1 cellular context compared by ENCODE assay signal in the genomic region with DNA sequence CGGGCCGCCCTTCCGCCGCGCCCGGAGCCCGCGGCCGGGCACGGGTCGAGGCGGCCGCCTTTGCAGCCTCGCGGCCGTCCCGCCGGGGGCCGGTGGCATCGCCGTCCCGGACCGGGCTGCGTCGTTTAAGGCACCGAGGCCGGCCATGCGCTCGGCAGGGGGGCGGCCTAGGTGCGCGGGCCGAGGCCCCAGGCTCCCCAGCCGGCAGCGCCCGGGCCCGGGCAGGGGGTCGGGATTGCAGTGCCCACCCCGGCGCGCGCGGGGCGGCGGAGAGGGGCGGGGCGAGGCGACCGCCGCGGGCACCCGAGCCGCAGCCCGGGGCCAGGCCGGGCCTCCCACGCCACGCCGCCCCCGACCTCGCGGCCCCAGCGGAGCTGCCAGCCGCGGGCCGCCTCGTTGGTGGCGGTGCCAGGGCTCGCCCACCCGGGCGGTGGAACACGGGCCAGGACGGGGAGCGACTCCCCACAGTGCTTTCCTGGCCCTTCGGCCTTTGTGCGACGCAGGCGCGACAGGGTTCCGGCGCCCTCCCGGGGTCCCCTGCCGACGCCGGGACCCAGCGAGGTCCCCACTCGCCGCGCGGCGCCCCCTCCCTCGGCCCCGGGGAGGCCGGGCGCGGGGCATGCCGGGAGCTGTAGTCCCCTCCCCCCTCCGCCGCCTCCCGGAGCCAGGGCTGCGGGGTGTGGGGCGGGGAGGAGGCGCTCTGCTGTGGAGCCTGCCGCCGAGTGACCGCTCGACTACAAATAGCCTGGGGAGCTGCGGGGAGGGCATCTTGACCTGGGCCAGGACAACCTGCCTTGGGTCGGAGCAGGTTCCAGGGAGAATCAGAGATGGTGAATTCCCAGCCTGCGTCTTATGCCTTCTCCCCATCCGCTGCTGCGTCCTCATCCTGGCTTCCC.
A peak's percentile ranks its signal among the peaks of the same experiment; 100 is the strongest.
TF ChIP-seq lines count a peak whose summit lies in the region.

No MANE protein-coding gene starts in this region.

TF ChIP-seq in GM12878, 131 proteins besides CTCF, POLR2A, EP300 and RAD21 (continued from another document):
- TF ChIP-seq, protein P1, sequence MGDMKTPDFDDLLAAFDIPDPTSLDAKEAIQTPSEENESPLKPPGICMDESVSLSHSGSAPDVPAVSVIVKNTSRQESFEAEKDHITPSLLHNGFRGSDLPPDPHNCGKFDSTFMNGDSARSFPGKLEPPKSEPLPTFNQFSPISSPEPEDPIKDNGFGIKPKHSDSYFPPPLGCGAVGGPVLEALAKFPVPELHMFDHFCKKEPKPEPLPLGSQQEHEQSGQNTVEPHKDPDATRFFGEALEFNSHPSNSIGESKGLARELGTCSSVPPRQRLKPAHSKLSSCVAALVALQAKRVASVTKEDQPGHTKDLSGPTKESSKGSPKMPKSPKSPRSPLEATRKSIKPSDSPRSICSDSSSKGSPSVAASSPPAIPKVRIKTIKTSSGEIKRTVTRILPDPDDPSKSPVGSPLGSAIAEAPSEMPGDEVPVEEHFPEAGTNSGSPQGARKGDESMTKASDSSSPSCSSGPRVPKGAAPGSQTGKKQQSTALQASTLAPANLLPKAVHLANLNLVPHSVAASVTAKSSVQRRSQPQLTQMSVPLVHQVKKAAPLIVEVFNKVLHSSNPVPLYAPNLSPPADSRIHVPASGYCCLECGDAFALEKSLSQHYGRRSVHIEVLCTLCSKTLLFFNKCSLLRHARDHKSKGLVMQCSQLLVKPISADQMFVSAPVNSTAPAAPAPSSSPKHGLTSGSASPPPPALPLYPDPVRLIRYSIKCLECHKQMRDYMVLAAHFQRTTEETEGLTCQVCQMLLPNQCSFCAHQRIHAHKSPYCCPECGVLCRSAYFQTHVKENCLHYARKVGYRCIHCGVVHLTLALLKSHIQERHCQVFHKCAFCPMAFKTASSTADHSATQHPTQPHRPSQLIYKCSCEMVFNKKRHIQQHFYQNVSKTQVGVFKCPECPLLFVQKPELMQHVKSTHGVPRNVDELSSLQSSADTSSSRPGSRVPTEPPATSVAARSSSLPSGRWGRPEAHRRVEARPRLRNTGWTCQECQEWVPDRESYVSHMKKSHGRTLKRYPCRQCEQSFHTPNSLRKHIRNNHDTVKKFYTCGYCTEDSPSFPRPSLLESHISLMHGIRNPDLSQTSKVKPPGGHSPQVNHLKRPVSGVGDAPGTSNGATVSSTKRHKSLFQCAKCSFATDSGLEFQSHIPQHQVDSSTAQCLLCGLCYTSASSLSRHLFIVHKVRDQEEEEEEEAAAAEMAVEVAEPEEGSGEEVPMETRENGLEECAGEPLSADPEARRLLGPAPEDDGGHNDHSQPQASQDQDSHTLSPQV (IDR thresholded peaks at IDR 0.05): peak; percentile 67; the same call in 1 of the 2 replicates
- TF ChIP-seq SUZ12 (IDR thresholded peaks at IDR 0.05; ENCODE audit: unreplicated experiment): no peak
- no peak for TF ChIP-seq SRF (IDR thresholded peaks at IDR 0.05; ENCODE audit: low read depth in 2 of 2, low read length in 2 of 2)
- peak; percentile 66 for TF ChIP-seq NKRF (conservative IDR thresholded peaks at IDR 0.05)
- TF ChIP-seq SMAD1 (IDR thresholded peaks at IDR 0.05; ENCODE audit: low read depth, partially characterized antibody): no peak
- TF ChIP-seq, protein P2, sequence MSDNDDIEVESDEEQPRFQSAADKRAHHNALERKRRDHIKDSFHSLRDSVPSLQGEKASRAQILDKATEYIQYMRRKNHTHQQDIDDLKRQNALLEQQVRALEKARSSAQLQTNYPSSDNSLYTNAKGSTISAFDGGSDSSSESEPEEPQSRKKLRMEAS (IDR thresholded peaks at IDR 0.05; ENCODE audit: low read depth, low read length): peak; percentile 65; the same call in 1 of the 2 replicates
- 0 out of 2 replicates have a peak, but pooled peaks have one; percentile 58 for TF ChIP-seq NBN (IDR thresholded peaks at IDR 0.05)
- peak; percentile 78 for TF ChIP-seq IKZF1 (conservative IDR thresholded peaks at IDR 0.05)
- TF ChIP-seq EED (IDR thresholded peaks at IDR 0.05; ENCODE audit: low read depth): no peak
- TF ChIP-seq, protein P3, sequence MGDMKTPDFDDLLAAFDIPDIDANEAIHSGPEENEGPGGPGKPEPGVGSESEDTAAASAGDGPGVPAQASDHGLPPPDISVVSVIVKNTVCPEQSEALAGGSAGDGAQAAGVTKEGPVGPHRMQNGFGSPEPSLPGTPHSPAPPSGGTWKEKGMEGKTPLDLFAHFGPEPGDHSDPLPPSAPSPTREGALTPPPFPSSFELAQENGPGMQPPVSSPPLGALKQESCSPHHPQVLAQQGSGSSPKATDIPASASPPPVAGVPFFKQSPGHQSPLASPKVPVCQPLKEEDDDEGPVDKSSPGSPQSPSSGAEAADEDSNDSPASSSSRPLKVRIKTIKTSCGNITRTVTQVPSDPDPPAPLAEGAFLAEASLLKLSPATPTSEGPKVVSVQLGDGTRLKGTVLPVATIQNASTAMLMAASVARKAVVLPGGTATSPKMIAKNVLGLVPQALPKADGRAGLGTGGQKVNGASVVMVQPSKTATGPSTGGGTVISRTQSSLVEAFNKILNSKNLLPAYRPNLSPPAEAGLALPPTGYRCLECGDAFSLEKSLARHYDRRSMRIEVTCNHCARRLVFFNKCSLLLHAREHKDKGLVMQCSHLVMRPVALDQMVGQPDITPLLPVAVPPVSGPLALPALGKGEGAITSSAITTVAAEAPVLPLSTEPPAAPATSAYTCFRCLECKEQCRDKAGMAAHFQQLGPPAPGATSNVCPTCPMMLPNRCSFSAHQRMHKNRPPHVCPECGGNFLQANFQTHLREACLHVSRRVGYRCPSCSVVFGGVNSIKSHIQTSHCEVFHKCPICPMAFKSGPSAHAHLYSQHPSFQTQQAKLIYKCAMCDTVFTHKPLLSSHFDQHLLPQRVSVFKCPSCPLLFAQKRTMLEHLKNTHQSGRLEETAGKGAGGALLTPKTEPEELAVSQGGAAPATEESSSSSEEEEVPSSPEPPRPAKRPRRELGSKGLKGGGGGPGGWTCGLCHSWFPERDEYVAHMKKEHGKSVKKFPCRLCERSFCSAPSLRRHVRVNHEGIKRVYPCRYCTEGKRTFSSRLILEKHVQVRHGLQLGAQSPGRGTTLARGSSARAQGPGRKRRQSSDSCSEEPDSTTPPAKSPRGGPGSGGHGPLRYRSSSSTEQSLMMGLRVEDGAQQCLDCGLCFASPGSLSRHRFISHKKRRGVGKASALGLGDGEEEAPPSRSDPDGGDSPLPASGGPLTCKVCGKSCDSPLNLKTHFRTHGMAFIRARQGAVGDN (IDR thresholded peaks at IDR 0.05): no peak
- TF ChIP-seq, protein P4, sequence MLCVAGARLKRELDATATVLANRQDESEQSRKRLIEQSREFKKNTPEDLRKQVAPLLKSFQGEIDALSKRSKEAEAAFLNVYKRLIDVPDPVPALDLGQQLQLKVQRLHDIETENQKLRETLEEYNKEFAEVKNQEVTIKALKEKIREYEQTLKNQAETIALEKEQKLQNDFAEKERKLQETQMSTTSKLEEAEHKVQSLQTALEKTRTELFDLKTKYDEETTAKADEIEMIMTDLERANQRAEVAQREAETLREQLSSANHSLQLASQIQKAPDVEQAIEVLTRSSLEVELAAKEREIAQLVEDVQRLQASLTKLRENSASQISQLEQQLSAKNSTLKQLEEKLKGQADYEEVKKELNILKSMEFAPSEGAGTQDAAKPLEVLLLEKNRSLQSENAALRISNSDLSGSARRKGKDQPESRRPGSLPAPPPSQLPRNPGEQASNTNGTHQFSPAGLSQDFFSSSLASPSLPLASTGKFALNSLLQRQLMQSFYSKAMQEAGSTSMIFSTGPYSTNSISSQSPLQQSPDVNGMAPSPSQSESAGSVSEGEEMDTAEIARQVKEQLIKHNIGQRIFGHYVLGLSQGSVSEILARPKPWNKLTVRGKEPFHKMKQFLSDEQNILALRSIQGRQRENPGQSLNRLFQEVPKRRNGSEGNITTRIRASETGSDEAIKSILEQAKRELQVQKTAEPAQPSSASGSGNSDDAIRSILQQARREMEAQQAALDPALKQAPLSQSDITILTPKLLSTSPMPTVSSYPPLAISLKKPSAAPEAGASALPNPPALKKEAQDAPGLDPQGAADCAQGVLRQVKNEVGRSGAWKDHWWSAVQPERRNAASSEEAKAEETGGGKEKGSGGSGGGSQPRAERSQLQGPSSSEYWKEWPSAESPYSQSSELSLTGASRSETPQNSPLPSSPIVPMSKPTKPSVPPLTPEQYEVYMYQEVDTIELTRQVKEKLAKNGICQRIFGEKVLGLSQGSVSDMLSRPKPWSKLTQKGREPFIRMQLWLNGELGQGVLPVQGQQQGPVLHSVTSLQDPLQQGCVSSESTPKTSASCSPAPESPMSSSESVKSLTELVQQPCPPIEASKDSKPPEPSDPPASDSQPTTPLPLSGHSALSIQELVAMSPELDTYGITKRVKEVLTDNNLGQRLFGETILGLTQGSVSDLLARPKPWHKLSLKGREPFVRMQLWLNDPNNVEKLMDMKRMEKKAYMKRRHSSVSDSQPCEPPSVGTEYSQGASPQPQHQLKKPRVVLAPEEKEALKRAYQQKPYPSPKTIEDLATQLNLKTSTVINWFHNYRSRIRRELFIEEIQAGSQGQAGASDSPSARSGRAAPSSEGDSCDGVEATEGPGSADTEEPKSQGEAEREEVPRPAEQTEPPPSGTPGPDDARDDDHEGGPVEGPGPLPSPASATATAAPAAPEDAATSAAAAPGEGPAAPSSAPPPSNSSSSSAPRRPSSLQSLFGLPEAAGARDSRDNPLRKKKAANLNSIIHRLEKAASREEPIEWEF (IDR thresholded peaks at IDR 0.05; ENCODE audit: insufficient replicate concordance, low read depth, low read length): no peak
- no peak for TF ChIP-seq STAT3 (IDR thresholded peaks at IDR 0.05; ENCODE audit: low read depth, low read length)
- TF ChIP-seq TCF7 (IDR thresholded peaks at IDR 0.05; ENCODE audit: borderline replicate concordance): no peak
- TF ChIP-seq RAD51 (IDR thresholded peaks at IDR 0.05): no peak
- TF ChIP-seq, protein P5, sequence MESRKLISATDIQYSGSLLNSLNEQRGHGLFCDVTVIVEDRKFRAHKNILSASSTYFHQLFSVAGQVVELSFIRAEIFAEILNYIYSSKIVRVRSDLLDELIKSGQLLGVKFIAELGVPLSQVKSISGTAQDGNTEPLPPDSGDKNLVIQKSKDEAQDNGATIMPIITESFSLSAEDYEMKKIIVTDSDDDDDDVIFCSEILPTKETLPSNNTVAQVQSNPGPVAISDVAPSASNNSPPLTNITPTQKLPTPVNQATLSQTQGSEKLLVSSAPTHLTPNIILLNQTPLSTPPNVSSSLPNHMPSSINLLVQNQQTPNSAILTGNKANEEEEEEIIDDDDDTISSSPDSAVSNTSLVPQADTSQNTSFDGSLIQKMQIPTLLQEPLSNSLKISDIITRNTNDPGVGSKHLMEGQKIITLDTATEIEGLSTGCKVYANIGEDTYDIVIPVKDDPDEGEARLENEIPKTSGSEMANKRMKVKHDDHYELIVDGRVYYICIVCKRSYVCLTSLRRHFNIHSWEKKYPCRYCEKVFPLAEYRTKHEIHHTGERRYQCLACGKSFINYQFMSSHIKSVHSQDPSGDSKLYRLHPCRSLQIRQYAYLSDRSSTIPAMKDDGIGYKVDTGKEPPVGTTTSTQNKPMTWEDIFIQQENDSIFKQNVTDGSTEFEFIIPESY (IDR thresholded peaks at IDR 0.05): no peak
- TF ChIP-seq TBL1XR1 (IDR thresholded peaks at IDR 0.05; ENCODE audit: low read depth, low read length): no peak
- no peak for TF ChIP-seq ETV6 (conservative IDR thresholded peaks at IDR 0.05 in 1 of 2, IDR thresholded peaks at IDR 0.05 in 1 of 2; ENCODE audit: borderline replicate concordance in 1 of 2, low read depth in 1 of 2)
- TF ChIP-seq RUNX3 (IDR thresholded peaks at IDR 0.05; ENCODE audit: low read length): 0 out of 2 replicates have a peak, but pooled peaks have one; percentile 2
- no peak for TF ChIP-seq NFXL1 (IDR thresholded peaks at IDR 0.05; ENCODE audit: borderline replicate concordance)
- no peak for TF ChIP-seq EGR1 (IDR thresholded peaks at IDR 0.05; ENCODE audit: borderline replicate concordance in 1 of 2, low read depth in 2 of 2, low read length in 2 of 2)
- TF ChIP-seq, protein P6, sequence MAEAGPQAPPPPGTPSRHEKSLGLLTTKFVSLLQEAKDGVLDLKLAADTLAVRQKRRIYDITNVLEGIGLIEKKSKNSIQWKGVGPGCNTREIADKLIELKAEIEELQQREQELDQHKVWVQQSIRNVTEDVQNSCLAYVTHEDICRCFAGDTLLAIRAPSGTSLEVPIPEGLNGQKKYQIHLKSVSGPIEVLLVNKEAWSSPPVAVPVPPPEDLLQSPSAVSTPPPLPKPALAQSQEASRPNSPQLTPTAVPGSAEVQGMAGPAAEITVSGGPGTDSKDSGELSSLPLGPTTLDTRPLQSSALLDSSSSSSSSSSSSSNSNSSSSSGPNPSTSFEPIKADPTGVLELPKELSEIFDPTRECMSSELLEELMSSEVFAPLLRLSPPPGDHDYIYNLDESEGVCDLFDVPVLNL (IDR thresholded peaks at IDR 0.05; ENCODE audit: low read depth, low read length): no peak
- peak; percentile 35 for TF ChIP-seq RELA (IDR thresholded peaks at IDR 0.05; ENCODE audit: borderline replicate concordance, partially characterized antibody)
- TF ChIP-seq NR2F1 (conservative IDR thresholded peaks at IDR 0.05): peak; percentile 50; the same call in 1 of the 2 replicates
- no peak for TF ChIP-seq ZNF622 (IDR thresholded peaks at IDR 0.05)
- no peak for TF ChIP-seq ZBED1 (IDR thresholded peaks at IDR 0.05; ENCODE audit: borderline replicate concordance)
- no peak for TF ChIP-seq ZNF384 (IDR thresholded peaks at IDR 0.05; ENCODE audit: borderline replicate concordance, low read depth, low read length)
- TF ChIP-seq NR2C2 (IDR thresholded peaks at IDR 0.05; ENCODE audit: borderline replicate concordance, control insufficient read depth, insufficient read length, low read depth): no peak
- no peak for TF ChIP-seq ATF3 (IDR thresholded peaks at IDR 0.05; ENCODE audit: borderline replicate concordance, extremely low read depth, low read depth, low read length)
- TF ChIP-seq FOS (IDR thresholded peaks at IDR 0.05; ENCODE audit: borderline replicate concordance, extremely low read depth, insufficient read length): no peak
- no peak for TF ChIP-seq NFIC (IDR thresholded peaks at IDR 0.05; ENCODE audit: low read depth, low read length)
- no peak for TF ChIP-seq ZNF274 (IDR thresholded peaks at IDR 0.05; ENCODE audit: insufficient read depth, insufficient read length)
TF ChIP-seq in GM12878: peak in this region for 27.
